Comparison of ENCODE assay signal across 8 cellular contexts in genomic region chr1:243598433-243598832, GRCh38.
DNase-seq lines count a peak whose midpoint lies in the region; ATAC-seq and TF ChIP-seq lines count a peak whose summit lies in the region.

No MANE protein-coding gene starts in this region.

- H3K27ac ChIP-seq in AG04450 (ENCODE audit: low read depth, low read length), result no peak overlapping the region

- peaks cover 4% of the 10 kb centered on the region for H3K4me1 ChIP-seq in HAP-1

- in situ Hi-C loops in HAP-1 (cut with MboI; ENCODE audit: low sequenced_read_pairs), result no loop called here

- H3K9me3 ChIP-seq in AG04450 (ENCODE audit: control insufficient read depth, insufficient read depth, low read length) (peaks cover 2% of the 10 kb centered on the region; the same call in 1 of the 2 replicates), HAP-1 (no peaks in the 10 kb centered on the region)

- H3K36me3 ChIP-seq in HAP-1 (replicated peaks), result no peaks in the 10 kb centered on the region

- H3K4me3 ChIP-seq in AG04450 (ENCODE audit: low read depth, low read length) (no peak overlapping the region), epithelial cell of proximal tubule (ENCODE audit: low read depth, low read length) (no peak overlapping the region), HAP-1 (no peak overlapping the region)

- CTCF ChIA-PET in AG04450 (lab: Charles Lee), result no interaction called here

- no peaks in the 10 kb centered on the region for H3K27me3 ChIP-seq in AG04450 (ENCODE audit: control insufficient read depth, insufficient read depth, low read length)
- no peaks in the 10 kb centered on the region for H3K27me3 ChIP-seq in HAP-1 (ENCODE audit: low read depth)

- no peak for TF ChIP-seq CTCF in AG04450 (IDR thresholded peaks at IDR 0.05; ENCODE audit: low read depth, low read length)
- no peak for TF ChIP-seq CTCF in epithelial cell of proximal tubule (conservative IDR thresholded peaks at IDR 0.05; ENCODE audit: low read depth, low read length)

- POLR2A ChIA-PET in AG04450 (lab: Yijun Ruan, JAX), result no interaction called here

- DNase-seq in AG04450 (ENCODE audit: low read depth, low spot score) (peak; percentile 54), SIG-M5 (lab: John Stamatoyannopoulos, UW) (peak; percentile 39), epithelial cell of proximal tubule (ENCODE audit: low read depth) (peak; percentile 13), GM19238 (ENCODE audit: insufficient read length, low spot score) (no peak), DMS 273 treated with DMSO at 0.1 percent for 48 hours (lab: John Stamatoyannopoulos, UW) (no peak), NCI-H1048 (lab: John Stamatoyannopoulos, UW) (no peak), HAP-1 (ENCODE audit: low spot score in 2 of 2) (no peak)

- peak; percentile 42 for ATAC-seq in GM21526 (IDR thresholded peaks at IDR 0.05; ENCODE audit: low FRiP score, unreplicated experiment)

Comparison
In these comparisons a context has a peak if more than half of its experiments do, and no peak if none do; other contexts are left out.
1. DNase-seq: peak in AG04450 (single experiment), SIG-M5 (single experiment) and epithelial cell of proximal tubule (single experiment); none in GM19238 (single experiment), DMS 273 treated with DMSO at 0.1 percent for 48 hours (single experiment), NCI-H1048 (single experiment) and HAP-1 (0 of 2).